In the genomic region with DNA sequence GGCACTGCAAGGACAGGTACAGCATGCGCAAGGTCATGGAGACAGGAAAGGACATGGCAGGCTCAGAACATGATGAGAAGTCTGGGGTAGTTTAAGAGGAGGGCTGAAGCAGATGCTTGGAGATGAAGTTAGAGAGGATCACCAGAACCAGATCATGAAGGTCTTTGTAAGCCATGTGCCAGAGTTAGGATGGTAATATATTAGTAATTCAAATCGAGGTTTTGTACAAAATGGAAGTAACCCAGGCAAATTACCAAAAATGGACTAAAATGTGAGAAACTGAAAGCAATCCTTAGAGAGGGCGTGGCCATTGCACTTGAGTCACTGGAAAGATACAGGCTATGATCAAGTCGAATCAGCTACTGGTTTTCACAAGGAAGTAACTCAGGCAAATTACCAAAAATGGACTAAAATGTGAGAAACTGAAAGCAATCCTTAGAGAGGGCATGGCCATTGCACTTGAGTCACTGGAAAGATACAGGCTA, we compare ENCODE assay signal across 8 cellular contexts. TPM values are rescaled to one million over a fixed set of nuclear protein-coding genes. Genes with fewer than 3 reads are reported as not detected.
DNase-seq lines count a peak whose midpoint lies in the region; ATAC-seq, FAIRE-seq and TF ChIP-seq lines count a peak whose summit lies in the region.

No MANE protein-coding gene starts in this region.

- peaks cover 17% of the 10 kb centered on the region for H3K27me3 Mint-ChIP-seq in activated CD4-positive, alpha-beta T cell treated with anti-CD3 and anti-CD28 coated beads for 36 hours
- peaks cover 4% of the 10 kb centered on the region for H3K27me3 Mint-ChIP-seq in activated CD4-positive, alpha-beta memory T cell treated with anti-CD3 and anti-CD28 coated beads for 36 hours

- H3K27me3 ChIP-seq in vagina = no peaks in the 10 kb centered on the region

- CTCF ChIA-PET in activated CD4-positive, alpha-beta T cell treated with anti-CD3 and anti-CD28 coated beads for 36 hours (lab: Charles Lee) = no interaction called here
- CTCF ChIA-PET in activated CD4-positive, alpha-beta memory T cell treated with anti-CD3 and anti-CD28 coated beads for 36 hours (lab: Charles Lee) = no interaction called here

- no peak for TF ChIP-seq CTCF in vagina (IDR thresholded peaks at IDR 0.05)

- no peaks in the 10 kb centered on the region for H3K9me3 ChIP-seq in vagina

- H3K4me1 ChIP-seq in vagina = no peaks in the 10 kb centered on the region

- no peak for TF ChIP-seq POLR2A in vagina (IDR thresholded peaks at IDR 0.05)

- H3K4me1 Mint-ChIP-seq in activated CD4-positive, alpha-beta T cell treated with anti-CD3 and anti-CD28 coated beads for 36 hours = peaks cover 10% of the 10 kb centered on the region
- no peaks in the 10 kb centered on the region for H3K4me1 Mint-ChIP-seq in activated CD4-positive, alpha-beta memory T cell treated with anti-CD3 and anti-CD28 coated beads for 36 hours (ENCODE audit: low read depth)

- no peak overlapping the region for H3K4me3 Mint-ChIP-seq in activated CD4-positive, alpha-beta T cell treated with anti-CD3 and anti-CD28 coated beads for 36 hours
- H3K4me3 Mint-ChIP-seq in activated CD4-positive, alpha-beta memory T cell treated with anti-CD3 and anti-CD28 coated beads for 36 hours = no peak overlapping the region

- POLR2A ChIA-PET in activated CD4-positive, alpha-beta T cell treated with anti-CD3 and anti-CD28 coated beads for 36 hours (lab: Charles Lee) = no interaction called here
- POLR2A ChIA-PET in activated CD4-positive, alpha-beta memory T cell treated with anti-CD3 and anti-CD28 coated beads for 36 hours (lab: Charles Lee) = no interaction called here

- H3K27ac ChIP-seq in vagina = no peak overlapping the region

- H3K4me3 ChIP-seq in vagina = no peak overlapping the region

- no peaks in the 10 kb centered on the region for H3K36me3 ChIP-seq in vagina

- peak; percentile 93 for ATAC-seq in activated CD4-positive, alpha-beta T cell treated with anti-CD3 and anti-CD28 coated beads for 36 hours
- peak; percentile 74 for ATAC-seq in HG03159 (IDR thresholded peaks at IDR 0.05; ENCODE audit: unreplicated experiment)

- FAIRE-seq in HTR-8/SVneo (lab: Jason Lieb, UNC) = no peak

- no peaks in the 10 kb centered on the region for H3K36me3 Mint-ChIP-seq in activated CD4-positive, alpha-beta T cell treated with anti-CD3 and anti-CD28 coated beads for 36 hours (ENCODE audit: low read depth)
- H3K36me3 Mint-ChIP-seq in activated CD4-positive, alpha-beta memory T cell treated with anti-CD3 and anti-CD28 coated beads for 36 hours = no peaks in the 10 kb centered on the region

- no peaks in the 10 kb centered on the region for H3K9me3 Mint-ChIP-seq in activated CD4-positive, alpha-beta T cell treated with anti-CD3 and anti-CD28 coated beads for 36 hours (ENCODE audit: low read depth)
- no peaks in the 10 kb centered on the region for H3K9me3 Mint-ChIP-seq in activated CD4-positive, alpha-beta memory T cell treated with anti-CD3 and anti-CD28 coated beads for 36 hours

- H3K27ac Mint-ChIP-seq in activated CD4-positive, alpha-beta T cell treated with anti-CD3 and anti-CD28 coated beads for 36 hours = peak overlapping the region; percentile 7
- H3K27ac Mint-ChIP-seq in activated CD4-positive, alpha-beta memory T cell treated with anti-CD3 and anti-CD28 coated beads for 36 hours = no peak overlapping the region

- intact Hi-C loops in activated CD4-positive, alpha-beta T cell treated with anti-CD3 and anti-CD28 coated beads for 36 hours (cut with DNase I, micrococcal nuclease) = no loop called here
- intact Hi-C loops in activated CD4-positive, alpha-beta memory T cell treated with anti-CD3 and anti-CD28 coated beads for 36 hours (cut with micrococcal nuclease) = no loop called here
- intact Hi-C loops in vagina (cut with DNase I) = no loop called here

- DNase-seq in activated CD4-positive, alpha-beta T cell treated with anti-CD3 and anti-CD28 coated beads for 36 hours = peak; percentile 58
- no peak for DNase-seq in activated CD4-positive, alpha-beta T cell treated with anti-CD3 and anti-CD28 coated beads, Interleukin-2, amount 50 U/mL, for 1 hour
- peak; percentile 29 for DNase-seq in activated CD4-positive, alpha-beta memory T cell treated with anti-CD3 and anti-CD28 coated beads for 36 hours
- DNase-seq in non-pigmented ciliary epithelial cell (ENCODE audit: low read depth) (peak; percentile 37), HTR-8/SVneo (ENCODE audit: insufficient read length, low spot score) (no peak), vagina (ENCODE audit: extremely low spot score in 2 of 2) (no peak), HuH-7.5 (ENCODE audit: low spot score) (no peak)

RNA-seq across cellular contexts. Expression of a gene that starts 13.5 kb away (rescaled TPM):
- total RNA-seq in activated CD4-positive, alpha-beta T cell treated with anti-CD3 and anti-CD28 coated beads for 36 hours = not detected
- not detected for total RNA-seq in activated CD4-positive, alpha-beta memory T cell treated with anti-CD3 and anti-CD28 coated beads for 36 hours
- 1.5 TPM for total RNA-seq in vagina

Comparison
In these comparisons a context has a peak if more than half of its experiments do, and no peak if none do; other contexts are left out.
1. DNase-seq: peak in activated CD4-positive, alpha-beta T cell treated with anti-CD3 and anti-CD28 coated beads for 36 hours (single experiment), activated CD4-positive, alpha-beta memory T cell treated with anti-CD3 and anti-CD28 coated beads for 36 hours (single experiment) and non-pigmented ciliary epithelial cell (single experiment); none in activated CD4-positive, alpha-beta T cell treated with anti-CD3 and anti-CD28 coated beads, Interleukin-2, amount 50 U/mL, for 1 hour (single experiment), HTR-8/SVneo (single experiment), vagina (0 of 2) and HuH-7.5 (single experiment).